Comparison of ENCODE assay signal across 9 cellular contexts in genomic region chr2:16546128-16546754, GRCh38.
DNase-seq lines count a peak whose midpoint lies in the region; ATAC-seq, FAIRE-seq and TF ChIP-seq lines count a peak whose summit lies in the region.
"Had no signal": no experiment of that assay in that cellular context is flagged by ENCODE, and none has a peak within 500 bp of the region (broad histone marks: within the 10 kb centered on the region; RNA-seq: fewer than 3 reads in every experiment).

No MANE protein-coding gene starts in this region.

- TF ChIP-seq EP300 in HepG2 (IDR thresholded peaks at IDR 0.05; ENCODE audit: low read depth in 2 of 2, low read length in 2 of 2): no peak
- no peak for TF ChIP-seq EP300 in HepG2 (CRISPR knock-in tag; IDR thresholded peaks at IDR 0.05; ENCODE audit: borderline replicate concordance)

- H3K4me3 ChIP-seq in LNCaP clone FGC (ENCODE audit: low read depth, low read length) (no peak overlapping the region), body of pancreas (no peak overlapping the region), HepG2 (replicated peaks in 1 of 3; ENCODE audit: insufficient read depth in 1 of 3, low read depth in 2 of 3, low read length in 3 of 3) (no peak overlapping the region)

- TF ChIP-seq RAD21 in HepG2 (CRISPR knock-in tag; IDR thresholded peaks at IDR 0.05): no peak

- in situ Hi-C loops in HepG2 (cut with HindIII; ENCODE audit: extremely low pct_ligation_motif_present, low pct_unique_long_range_greater_than_20kb): no loop called here

- no peaks in the 10 kb centered on the region for H3K4me1 ChIP-seq in body of pancreas
- no peaks in the 10 kb centered on the region for H3K4me1 ChIP-seq in HepG2 (ENCODE audit: insufficient read depth, low read length)

- H3K9ac ChIP-seq in HepG2 (ENCODE audit: insufficient read depth, low read depth, low read length): no peak overlapping the region

- DNase-seq in GDM1 (lab: John Stamatoyannopoulos, UW) (peak; percentile 14), LNCaP clone FGC (ENCODE audit: low read depth) (peak; percentile 44), body of pancreas (peak; percentile 19 to 31 (median 22)), HepG2 (ENCODE audit: low spot score) (peak; percentile 64), NCI-H2081 treated with DMSO at 0.1 percent for 48 hours (lab: John Stamatoyannopoulos, UW) (no peak), EL (no peak)
- DNase-seq in activated effector memory CD4-positive, alpha-beta T cell treated with Interleukin-2 at 50 U/mL for 16 hours: no peak
- DNase-seq: activated naive CD8-positive, alpha-beta T cell treated with anti-CD3 and anti-CD28 coated beads, Interleukin-2, amount 10 ng/mL, durations not matched to agents 7 days and 5 days had no signal

- POLR2A ChIA-PET in HepG2 (lab: Yijun Ruan, JAX): no interaction called here

- FAIRE-seq in HepG2 (lab: Jason Lieb, UNC): peak; percentile 28

- no peaks in the 10 kb centered on the region for H3K9me3 ChIP-seq in body of pancreas
- H3K9me3 ChIP-seq in HepG2 (ENCODE audit: low read length): no peaks in the 10 kb centered on the region

- intact Hi-C loops in body of pancreas (cut with DNase I): no loop called here
- intact Hi-C loops in HepG2 (cut with micrococcal nuclease; ENCODE audit: unreplicated experiment): no loop called here

- H3K27ac ChIP-seq in body of pancreas (no peak overlapping the region), HepG2 (ENCODE audit: extremely low read length, insufficient read depth, low read length) (no peak overlapping the region)

- ATAC-seq in body of pancreas (no peak), HepG2 (peak; percentile 80), HG03457 (IDR thresholded peaks at IDR 0.05; ENCODE audit: unreplicated experiment) (no peak)

- H3K27me3 ChIP-seq in body of pancreas (no peaks in the 10 kb centered on the region), HepG2 (ENCODE audit: control insufficient read depth in 1 of 2, insufficient read depth in 2 of 2, low read length in 2 of 2) (no peaks in the 10 kb centered on the region)

- H2AFZ ChIP-seq in HepG2 (ENCODE audit: low read length): no peak overlapping the region

- no peaks in the 10 kb centered on the region for H3K79me2 ChIP-seq in HepG2 (ENCODE audit: insufficient read depth, low read length)

- CTCF ChIA-PET in HepG2 (lab: Yijun Ruan, JAX; ENCODE audit: low intra/inter-chr PET ratio, low total read pairs): no interaction called here

- 7 to 24% methylated on average over 2 of the region's 2 CpGs for WGBS in body of pancreas, 2 donors
- 31% methylated on average over 2 of the region's 2 CpGs for WGBS in HepG2 (ENCODE audit: low lambda C conversion rate)

- no peak overlapping the region for H3K4me2 ChIP-seq in HepG2 (ENCODE audit: low read depth, low read length)

- no peaks in the 10 kb centered on the region for H4K20me1 ChIP-seq in HepG2 (ENCODE audit: insufficient read depth, low read length)

- TF ChIP-seq CTCF in LNCaP clone FGC (IDR thresholded peaks at IDR 0.05; ENCODE audit: control insufficient read depth, extremely low read depth, insufficient read depth) (no peak), body of pancreas (IDR thresholded peaks at IDR 0.05) (no peak), HepG2 (CRISPR knock-in tag; IDR thresholded peaks at IDR 0.05) (no peak)

- no TSS peak for BruUV-seq in HepG2 (replicated peaks; lab: Mats Ljungman, UMichigan)

- TF ChIP-seq POLR2A in body of pancreas (IDR thresholded peaks at IDR 0.05) (no peak), HepG2 (IDR thresholded peaks at IDR 0.05; ENCODE audit: insufficient read depth in 1 of 2, low read depth in 2 of 2, low read length in 2 of 2) (no peak)

- H3K36me3 ChIP-seq in body of pancreas (replicated peaks in 1 of 2; ENCODE audit: insufficient read depth in 1 of 2, low read depth in 2 of 2) (no peaks in the 10 kb centered on the region), HepG2 (replicated peaks in 1 of 2; ENCODE audit: control insufficient read depth in 1 of 2, insufficient read depth in 2 of 2, low read length in 2 of 2) (no peaks in the 10 kb centered on the region)

TF ChIP-seq in HepG2, 621 proteins besides CTCF, POLR2A, EP300 and RAD21 (continues in another document):
- TF ChIP-seq ZNF281 (CRISPR knock-in tag; IDR thresholded peaks at IDR 0.05; ENCODE audit: borderline replicate concordance) (peak; percentile 41; the same call in 1 of the 2 replicates), AKNA (CRISPR knock-in tag; IDR thresholded peaks at IDR 0.05; ENCODE audit: borderline replicate concordance) (no peak), THAP11 (CRISPR knock-in tag; IDR thresholded peaks at IDR 0.05) (peak; percentile 36; the same call in 1 of the 2 replicates), ATF4 (CRISPR knock-in tag; IDR thresholded peaks at IDR 0.05) (no peak), ZNF296 (CRISPR knock-in tag; conservative IDR thresholded peaks at IDR 0.05) (no peak), BATF2 (CRISPR knock-in tag; IDR thresholded peaks at IDR 0.05) (no peak), SMYD3 (CRISPR knock-in tag; IDR thresholded peaks at IDR 0.05) (0 out of 2 replicates have a peak, but pooled peaks have one; percentile 25), ZNF44 (CRISPR knock-in tag; IDR thresholded peaks at IDR 0.05) (no peak), CHD2 (IDR thresholded peaks at IDR 0.05; ENCODE audit: low read depth, low read length) (no peak), ZNF143 (CRISPR knock-in tag; IDR thresholded peaks at IDR 0.05) (no peak), KAT8 (CRISPR knock-in tag; IDR thresholded peaks at IDR 0.05) (0 out of 2 replicates have a peak, but pooled peaks have one; percentile 29), ZNF138 (CRISPR knock-in tag; IDR thresholded peaks at IDR 0.05; ENCODE audit: low read depth) (no peak), ZNF598 (CRISPR knock-in tag; IDR thresholded peaks at IDR 0.05; ENCODE audit: borderline replicate concordance) (no peak)

Comparison
In these comparisons a context has a peak if more than half of its experiments do, and no peak if none do; other contexts are left out.
1. DNase-seq: peak in GDM1 (single experiment), LNCaP clone FGC (single experiment), body of pancreas (4 of 4) and HepG2 (single experiment); none in NCI-H2081 treated with DMSO at 0.1 percent for 48 hours (single experiment), activated effector memory CD4-positive, alpha-beta T cell treated with Interleukin-2 at 50 U/mL for 16 hours (single experiment) and EL (single experiment).